ENCODE assay signal across 8 cellular contexts in genomic region chr1:112508242-112509004, GRCh38. TPM values are rescaled to one million over a fixed set of nuclear protein-coding genes. Genes with fewer than 3 reads are reported as not detected.
DNase-seq lines count a peak whose midpoint lies in the region; ATAC-seq and TF ChIP-seq lines count a peak whose summit lies in the region.

Gene WNT2B, plus strand, starts transcription at chr1:112508965. Its CDS starts 298 bp downstream, at chr1:112509263.

- H4K12ac ChIP-seq in trophoblast cell (ENCODE audit: low read depth, low read length) = no peak within 1 kb of the TSS

- no peak within 1 kb of the TSS for H3K18ac ChIP-seq in trophoblast cell (ENCODE audit: low read length)

- H4K91ac ChIP-seq in trophoblast cell (ENCODE audit: low read depth, low read length) = no peak within 1 kb of the TSS

- no CpG with 5 or more reads among the region's 71 CpGs for WGBS in gastroesophageal sphincter (ENCODE audit: low coverage in 1 of 2), 2 donors
- no CpG with 5 or more reads among the region's 71 CpGs for WGBS in trophoblast cell (ENCODE audit: extremely low coverage, insufficient coverage, insufficient read length)

- no peak for TF ChIP-seq EP300 in gastroesophageal sphincter (IDR thresholded peaks at IDR 0.05)

- H3K79me2 ChIP-seq in OCI-LY3 (ENCODE audit: low read length) (no peaks in the 10 kb centered on the region), trophoblast cell (ENCODE audit: control insufficient read depth, insufficient read depth, low read length, poor library complexity) (no peaks in the 10 kb centered on the region)

- no peaks in the 10 kb centered on the region for H3K36me3 ChIP-seq in OCI-LY3 (replicated peaks; ENCODE audit: low read depth, low read length)
- no peaks in the 10 kb centered on the region for H3K36me3 ChIP-seq in gastroesophageal sphincter
- H3K36me3 ChIP-seq in trophoblast cell (ENCODE audit: control insufficient read depth in 1 of 2, insufficient read depth in 2 of 2, low read length in 2 of 2) = no peaks in the 10 kb centered on the region

- H3K27me3 ChIP-seq in OCI-LY3 (ENCODE audit: low read depth, low read length) (no peaks in the 10 kb centered on the region), gastroesophageal sphincter (peaks cover 65% of the 10 kb centered on the region), trophoblast cell (ENCODE audit: insufficient read depth, low read length) (peaks cover 47% of the 10 kb centered on the region)

- TF ChIP-seq POLR2A in gastroesophageal sphincter (IDR thresholded peaks at IDR 0.05) = no peak

- H3K4me3 ChIP-seq in OCI-LY3 (ENCODE audit: low read length) = peak within 1 kb of the TSS; percentile 86
- peak within 1 kb of the TSS; percentile 20 to 61 for H3K4me3 ChIP-seq in gastroesophageal sphincter
- peak within 1 kb of the TSS; percentile 70 for H3K4me3 ChIP-seq in trophoblast cell (ENCODE audit: low read depth, low read length)

- peak within 1 kb of the TSS; percentile 35; the same call in 1 of the 2 replicates for H3K9ac ChIP-seq in OCI-LY3 (ENCODE audit: low read length)
- H3K9ac ChIP-seq in trophoblast cell (ENCODE audit: low read length) = no peak within 1 kb of the TSS

- H2AK5ac ChIP-seq in trophoblast cell (ENCODE audit: low read length) = no peak within 1 kb of the TSS

- TF ChIP-seq CTCF in GM20000 (IDR thresholded peaks at IDR 0.05; ENCODE audit: extremely low read depth, missing control alignments) = no peak
- TF ChIP-seq CTCF in OCI-LY3 (IDR thresholded peaks at IDR 0.05; ENCODE audit: low read depth, low read length) = no peak
- no peak for TF ChIP-seq CTCF in gastroesophageal sphincter (IDR thresholded peaks at IDR 0.05)

- H3K79me1 ChIP-seq in trophoblast cell (ENCODE audit: low read length) = no peaks in the 10 kb centered on the region

- no peaks in the 10 kb centered on the region for H4K20me1 ChIP-seq in OCI-LY3 (ENCODE audit: insufficient read depth, low read length)

- H2BK5ac ChIP-seq in trophoblast cell (ENCODE audit: low read depth, low read length, poor library complexity) = no peak within 1 kb of the TSS

- H3K4ac ChIP-seq in trophoblast cell (ENCODE audit: low read depth, low read length) = no peak within 1 kb of the TSS

- DNase-seq in AG20443 (ENCODE audit: low spot score) (peak; percentile 60), GM20000 (ENCODE audit: low spot score) (peak; percentile 80), trophoblast cell (peak in 1 of 2 donors; percentile 50), kidney tubule cell (ENCODE audit: low spot score) (no peak)
- peak; percentile 38 for DNase-seq in activated T-helper 9 cell treated with anti-CD3 and anti-CD28 coated beads, Interleukin-2, amount 50 U/mL, for 16 hours (ENCODE audit: low read depth)

- H2BK120ac ChIP-seq in trophoblast cell (ENCODE audit: insufficient read depth, low read length, poor library complexity) = no peak within 1 kb of the TSS

- no peak within 1 kb of the TSS for H3K14ac ChIP-seq in trophoblast cell (ENCODE audit: low read length)

- no peak within 1 kb of the TSS for H4K8ac ChIP-seq in trophoblast cell (ENCODE audit: low read depth, low read length)

- ATAC-seq in gastroesophageal sphincter = peak; percentile 64
- ATAC-seq in GM18870 (IDR thresholded peaks at IDR 0.05; ENCODE audit: unreplicated experiment) = no peak

- H3K4me2 ChIP-seq in OCI-LY3 (ENCODE audit: low read length) (peak within 1 kb of the TSS; percentile 93), trophoblast cell (ENCODE audit: low read length) (peak within 1 kb of the TSS; percentile 65)

- no peak within 1 kb of the TSS for H2BK12ac ChIP-seq in trophoblast cell (ENCODE audit: low read length)

- H3K27ac ChIP-seq in OCI-LY3 (ENCODE audit: low read length) (no peak within 1 kb of the TSS), gastroesophageal sphincter (peak within 1 kb of the TSS in 2 of 4 donors; percentile 0 to 65), trophoblast cell (ENCODE audit: low read depth, low read length) (no peak within 1 kb of the TSS)

- H3K23ac ChIP-seq in trophoblast cell (ENCODE audit: low read length) = no peak within 1 kb of the TSS

- H3K9me3 ChIP-seq in OCI-LY3 (ENCODE audit: insufficient read depth, low read length) (no peaks in the 10 kb centered on the region), gastroesophageal sphincter (no peaks in the 10 kb centered on the region), trophoblast cell (ENCODE audit: insufficient read depth, low read depth, low read length) (peaks cover 3% of the 10 kb centered on the region)

- H3K4me1 ChIP-seq in OCI-LY3 (ENCODE audit: low read length) (no peaks in the 10 kb centered on the region), gastroesophageal sphincter (peaks cover 0 to 21% (median 3%) of the 10 kb centered on the region in 3 donors), trophoblast cell (ENCODE audit: control insufficient read depth in 1 of 2, insufficient read depth in 2 of 2, low read length in 2 of 2) (peaks cover 3 to 18% of the 10 kb centered on the region in 2 experiments)

- peak within 1 kb of the TSS; percentile 85 for H2AFZ ChIP-seq in OCI-LY3 (ENCODE audit: low read depth, low read length)
- peak within 1 kb of the TSS; percentile 19 for H2AFZ ChIP-seq in trophoblast cell (ENCODE audit: insufficient read depth, low read length, poor library complexity)

RNA-seq across cellular contexts. Expression of gene WNT2B, which starts in this region (rescaled TPM):
- 1 to 10 TPM; 2.8 to 4.8 (median 3.6) TPM for total RNA-seq in gastroesophageal sphincter
- polyA plus RNA-seq in trophoblast cell (2013) = 0.69 and 0.71 TPM in 2 replicates
